26 cellular contexts compared by ENCODE assay signal in genomic region chr12:68885381-68885780, GRCh38.
"Had no signal": no experiment of that assay in that cellular context is flagged by ENCODE, and none has a peak within 500 bp of the region (broad histone marks: within the 10 kb centered on the region; RNA-seq: fewer than 3 reads in every experiment).

No MANE protein-coding gene starts in this region.

- H3K4me3 Mint-ChIP-seq: mesothelial cell of epicardium; naive thymus-derived CD4-positive, alpha-beta T cell; nephron; neural progenitor cell; stimulated activated memory B cell treated with anti-CD40 and anti-IgM and Interleukin-4, amounts not matched to agents 10 μg/mL and 1 μg/mL and 100 μg/mL, for 72 hours had no signal

- H3K4me1 Mint-ChIP-seq: mesothelial cell of epicardium, nephron had no signal

- H3K36me3 ChIP-seq: esophagus squamous epithelium, neural progenitor cell, prostate gland, right atrium auricular region, sigmoid colon, thoracic aorta had no signal

- H3K9me3 Mint-ChIP-seq: neural progenitor cell had no signal

- H3K4me3 ChIP-seq: coronary artery, esophagus squamous epithelium, heart right ventricle, left lung, neural progenitor cell, prostate gland, right atrium auricular region, sigmoid colon, thoracic aorta, tibial nerve, upper lobe of left lung had no signal

- H3K36me3 Mint-ChIP-seq: mesothelial cell of epicardium; neural progenitor cell; stimulated activated memory B cell treated with anti-CD40 and anti-IgM and Interleukin-4, amounts not matched to agents 10 μg/mL and 1 μg/mL and 100 μg/mL, for 72 hours had no signal

- ATAC-seq: heart right ventricle; left cardiac atrium; left lung; naive thymus-derived CD4-positive, alpha-beta T cell; stimulated activated memory B cell treated with anti-CD40 and anti-IgM and Interleukin-4, amounts not matched to agents 10 μg/mL and 1 μg/mL and 100 μg/mL, for 72 hours; stimulated activated naive CD8-positive, alpha-beta T cell treated with anti-CD3 and anti-CD28 coated beads, Interleukin-15, Interleukin-2, amounts not matched to agents 100 U/mL and 50 U/mL, for 24 hours had no signal

- H3K27ac ChIP-seq: coronary artery, esophagus squamous epithelium, heart right ventricle, neural progenitor cell, prostate gland, right atrium auricular region, sigmoid colon, thoracic aorta, tibial nerve, upper lobe of left lung had no signal

- H3K27me3 ChIP-seq: esophagus squamous epithelium, heart right ventricle, left lung, neural progenitor cell, right atrium auricular region, sigmoid colon, tibial nerve, upper lobe of left lung had no signal

- H3K9ac ChIP-seq: neural progenitor cell had no signal

- H3K4me2 ChIP-seq: neural progenitor cell had no signal

- H3K9me3 ChIP-seq: esophagus squamous epithelium, left lung, prostate gland, thoracic aorta, tibial nerve, upper lobe of left lung had no signal

- H3K27ac Mint-ChIP-seq: mesothelial cell of epicardium; naive thymus-derived CD4-positive, alpha-beta T cell; nephron; neural progenitor cell; stimulated activated memory B cell treated with anti-CD40 and anti-IgM and Interleukin-4, amounts not matched to agents 10 μg/mL and 1 μg/mL and 100 μg/mL, for 72 hours had no signal

- H3K4me1 ChIP-seq: neural progenitor cell, prostate gland, right atrium auricular region, sigmoid colon had no signal

- DNase-seq: dermis blood vessel endothelial cell; effector memory CD4-positive, alpha-beta T cell; erythroblast; esophagus squamous epithelium; foreskin melanocyte; glutamatergic neuron; heart right ventricle; hippocampal formation; left cardiac atrium; left lung; mesenchymal stem cell; naive thymus-derived CD4-positive, alpha-beta T cell; sigmoid colon; stimulated activated CD4-positive, alpha-beta T cell treated with anti-CD3 and anti-CD28 coated beads, Interleukin-2, amount 100 ng/mL, for 24 hours; stimulated activated CD4-positive, alpha-beta T cell treated with anti-CD3 and anti-CD28 coated beads, Interleukin-4, amount 100 ng/mL, for 24 hours; stimulated activated naive CD8-positive, alpha-beta T cell treated with anti-CD3 and anti-CD28 coated beads, Interleukin-15, Interleukin-2, amounts not matched to agents 100 U/mL and 50 U/mL, for 24 hours; upper lobe of left lung had no signal
